ENCODE assay signal across 17 cellular contexts in the genomic region with DNA sequence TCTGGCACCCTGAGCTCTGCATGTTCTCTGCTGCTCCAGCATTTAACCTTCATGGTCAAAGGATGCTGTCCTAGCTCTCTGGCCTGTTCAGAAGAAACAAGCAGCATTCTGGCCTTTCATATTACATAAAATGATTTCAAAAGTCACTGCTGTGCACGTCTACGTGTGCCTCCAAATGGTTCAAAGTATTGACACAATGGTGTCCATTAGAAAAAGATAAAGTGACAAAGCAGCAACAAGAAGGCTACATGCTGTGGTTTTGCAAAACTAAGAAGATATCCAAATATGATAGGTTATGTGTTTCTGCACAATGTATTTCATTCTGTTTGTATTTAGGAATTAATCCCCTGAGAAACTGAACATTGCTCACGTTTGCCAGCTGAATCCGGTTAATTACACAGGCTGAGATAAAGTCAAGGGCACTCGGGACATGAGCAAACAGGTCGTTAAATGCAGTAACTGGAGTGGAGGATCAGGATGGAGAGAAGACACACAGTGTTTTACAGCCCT.
A peak's percentile ranks its signal among the peaks of the same experiment; 100 is the strongest.
DNase-seq lines count a peak whose midpoint lies in the region; ATAC-seq, FAIRE-seq and TF ChIP-seq lines count a peak whose summit lies in the region.
"Had no signal": no experiment of that assay in that cellular context is flagged by ENCODE, and none has a peak within 500 bp of the region (broad histone marks: within the 10 kb centered on the region; RNA-seq: fewer than 3 reads in every experiment).

No MANE protein-coding gene starts in this region.

- H4K20me1 ChIP-seq in HepG2 (ENCODE audit: insufficient read depth, low read length): no peaks in the 10 kb centered on the region

- no peak overlapping the region for H3K9ac ChIP-seq in HepG2 (ENCODE audit: insufficient read depth, low read depth, low read length)

- H3K4me2 ChIP-seq in HepG2 (ENCODE audit: low read depth, low read length): peak overlapping the region; percentile 48

- H3K27ac Mint-ChIP-seq in CD8-positive, alpha-beta T cell: no peak overlapping the region
- H3K27ac Mint-ChIP-seq in stimulated activated naive B cell treated with anti-CD40 and anti-IgM and Interleukin-4, amounts not matched to agents 10 μg/mL and 1 μg/mL and 100 μg/mL, for 72 hours: no peak overlapping the region
- H3K27ac Mint-ChIP-seq: activated B cell treated with CpG ODN at 0.5 μM for 24 hours; activated T-helper 17 cell treated with anti-CD3 and anti-CD28 coated beads, Interleukin-2, amount 50 U/mL, for 72 hours; memory B cell had no signal

- TF ChIP-seq CTCF in HepG2 (CRISPR knock-in tag; IDR thresholded peaks at IDR 0.05) (no peak), A673 (conservative IDR thresholded peaks at IDR 0.05; ENCODE audit: low read depth, low read length) (no peak)
- no peak for TF ChIP-seq CTCF in CD8-positive, alpha-beta T cell (IDR thresholded peaks at IDR 0.05)

- peak; percentile 96 for ATAC-seq in HepG2
- ATAC-seq in CD8-positive, alpha-beta T cell: no peak
- no peak for ATAC-seq in stimulated activated naive B cell treated with anti-CD40 and anti-IgM and Interleukin-4, amounts not matched to agents 10 μg/mL and 1 μg/mL and 100 μg/mL, for 72 hours (replicated peaks)
- ATAC-seq: activated T-helper 17 cell treated with anti-CD3 and anti-CD28 coated beads, Interleukin-2, amount 50 U/mL, for 72 hours; right cardiac atrium had no signal

- H3K4me1 Mint-ChIP-seq in CD8-positive, alpha-beta T cell (ENCODE audit: low read depth): no peaks in the 10 kb centered on the region
- H3K4me1 Mint-ChIP-seq in stimulated activated naive B cell treated with anti-CD40 and anti-IgM and Interleukin-4, amounts not matched to agents 10 μg/mL and 1 μg/mL and 100 μg/mL, for 72 hours: no peaks in the 10 kb centered on the region
- H3K4me1 Mint-ChIP-seq: activated B cell treated with CpG ODN at 0.5 μM for 24 hours; activated T-helper 17 cell treated with anti-CD3 and anti-CD28 coated beads, Interleukin-2, amount 50 U/mL, for 72 hours; memory B cell had no signal

- TF ChIP-seq RAD21 in HepG2 (CRISPR knock-in tag; IDR thresholded peaks at IDR 0.05): no peak

- TF ChIP-seq EP300 in HepG2 (IDR thresholded peaks at IDR 0.05; ENCODE audit: low read depth in 2 of 2, low read length in 2 of 2) (peak in 1 of 2 experiments; percentile 67; a peak in 2 of 4 replicates), HepG2 (CRISPR knock-in tag; IDR thresholded peaks at IDR 0.05; ENCODE audit: borderline replicate concordance) (no peak)

- CTCF ChIA-PET in HepG2 (lab: Yijun Ruan, JAX; ENCODE audit: low intra/inter-chr PET ratio, low total read pairs) (no interaction called here), A673 (lab: Charles Lee) (no interaction called here)
- CTCF ChIA-PET in CD8-positive, alpha-beta T cell (lab: Charles Lee): no interaction called here

- H3K4me1 ChIP-seq in HepG2 (ENCODE audit: insufficient read depth, low read length): peaks cover 48% of the 10 kb centered on the region
- H3K4me1 ChIP-seq in CD8-positive, alpha-beta T cell (ENCODE audit: insufficient read depth, low read length): no peaks in the 10 kb centered on the region
- peaks cover 7% of the 10 kb centered on the region for H3K4me1 ChIP-seq in A673 (ENCODE audit: insufficient read depth, low read length, poor library complexity, severe bottlenecking)

- H3K9me3 Mint-ChIP-seq in CD8-positive, alpha-beta T cell: no peaks in the 10 kb centered on the region
- no peaks in the 10 kb centered on the region for H3K9me3 Mint-ChIP-seq in stimulated activated naive B cell treated with anti-CD40 and anti-IgM and Interleukin-4, amounts not matched to agents 10 μg/mL and 1 μg/mL and 100 μg/mL, for 72 hours
- H3K9me3 Mint-ChIP-seq: activated B cell treated with CpG ODN at 0.5 μM for 24 hours; activated T-helper 17 cell treated with anti-CD3 and anti-CD28 coated beads, Interleukin-2, amount 50 U/mL, for 72 hours; memory B cell; neural crest cell had no signal

- H3K27me3 Mint-ChIP-seq in CD8-positive, alpha-beta T cell (ENCODE audit: low read depth): peaks cover 2% of the 10 kb centered on the region
- no peaks in the 10 kb centered on the region for H3K27me3 Mint-ChIP-seq in stimulated activated naive B cell treated with anti-CD40 and anti-IgM and Interleukin-4, amounts not matched to agents 10 μg/mL and 1 μg/mL and 100 μg/mL, for 72 hours
- H3K27me3 Mint-ChIP-seq: activated B cell treated with CpG ODN at 0.5 μM for 24 hours, memory B cell had no signal

- H3K4me3 Mint-ChIP-seq in CD8-positive, alpha-beta T cell: no peak overlapping the region
- H3K4me3 Mint-ChIP-seq in stimulated activated naive B cell treated with anti-CD40 and anti-IgM and Interleukin-4, amounts not matched to agents 10 μg/mL and 1 μg/mL and 100 μg/mL, for 72 hours: no peak overlapping the region
- H3K4me3 Mint-ChIP-seq: activated B cell treated with CpG ODN at 0.5 μM for 24 hours; activated T-helper 17 cell treated with anti-CD3 and anti-CD28 coated beads, Interleukin-2, amount 50 U/mL, for 72 hours; memory B cell; neural crest cell had no signal

- H2AFZ ChIP-seq in HepG2 (ENCODE audit: low read length): no peak overlapping the region

- H3K9me3 ChIP-seq in HepG2 (ENCODE audit: low read length): no peaks in the 10 kb centered on the region
- H3K9me3 ChIP-seq in CD8-positive, alpha-beta T cell (ENCODE audit: low read length): no peaks in the 10 kb centered on the region
- no peaks in the 10 kb centered on the region for H3K9me3 ChIP-seq in A673 (ENCODE audit: low read depth, low read length, poor library complexity, severe bottlenecking)

- BruUV-seq in HepG2 (replicated peaks; lab: Mats Ljungman, UMichigan) (no TSS peak), A673 (replicated peaks; lab: Mats Ljungman, UMichigan) (no TSS peak)

- POLR2A ChIA-PET in HepG2 (lab: Yijun Ruan, JAX) (no interaction called here), A673 (lab: Charles Lee; ENCODE audit: low non-redundant PET) (no interaction called here)
- POLR2A ChIA-PET in CD8-positive, alpha-beta T cell (lab: Charles Lee): no interaction called here

- FAIRE-seq in HepG2 (lab: Jason Lieb, UNC): peak; percentile 60

- intact Hi-C loops in HepG2 (cut with micrococcal nuclease; ENCODE audit: unreplicated experiment): no loop called here
- intact Hi-C loops in CD8-positive, alpha-beta T cell (cut with DNase I, micrococcal nuclease): no loop called here
- intact Hi-C loops in A673 (cut with micrococcal nuclease; ENCODE audit: unreplicated experiment): no loop called here

- H3K27me3 ChIP-seq in HepG2 (ENCODE audit: control insufficient read depth in 1 of 2, insufficient read depth in 2 of 2, low read length in 2 of 2): no peaks in the 10 kb centered on the region
- no peaks in the 10 kb centered on the region for H3K27me3 ChIP-seq in CD8-positive, alpha-beta T cell (ENCODE audit: insufficient read depth, low read length)
- H3K27me3 ChIP-seq in A673 (replicated peaks; ENCODE audit: insufficient read depth, low read depth, low read length, poor library complexity): no peaks in the 10 kb centered on the region

- peak; percentile 64 for DNase-seq in DMS153 treated with DMSO at 0.1 percent for 48 hours (lab: John Stamatoyannopoulos, UW; ENCODE audit: unreplicated experiment)
- peak; percentile 74 to 97 (median 77) for DNase-seq in NCI-H1417 (lab: John Stamatoyannopoulos, UW)
- DNase-seq in NCI-H526 (lab: John Stamatoyannopoulos, UW): peak; percentile 36 to 48
- peak; percentile 73 for DNase-seq in HepG2 (ENCODE audit: low spot score)
- DNase-seq in CD8-positive, alpha-beta T cell: no peak
- no peak for DNase-seq in stimulated activated naive B cell treated with anti-CD40 and anti-IgM and Interleukin-4, amounts not matched to agents 10 μg/mL and 1 μg/mL and 100 μg/mL, for 72 hours
- no peak for DNase-seq in A673 (ENCODE audit: low spot score)
- DNase-seq: activated B cell treated with CpG ODN at 0.5 μM for 24 hours; head of caudate nucleus; islet precursor cell; NK-92 treated with Interleukin-12 subunit alpha and Interleukin-12 subunit beta, amount 100 ng/mL, for 24 hours; right cardiac atrium; RPMI8226; T-helper 1 cell had no signal

- no peak for TF ChIP-seq POLR2A in HepG2 (IDR thresholded peaks at IDR 0.05; ENCODE audit: insufficient read depth in 1 of 2, low read depth in 2 of 2, low read length in 2 of 2)

- in situ Hi-C loops in HepG2 (cut with HindIII; ENCODE audit: extremely low pct_ligation_motif_present, low pct_unique_long_range_greater_than_20kb): no loop called here

- WGBS in HepG2 (ENCODE audit: low lambda C conversion rate): under 1% methylated on average over 6 of the region's 6 CpGs

- H3K27ac ChIP-seq in HepG2 (ENCODE audit: extremely low read length, insufficient read depth, low read length) (peak overlapping the region; percentile 61), A673 (ENCODE audit: low read depth, low read length, poor library complexity, severe bottlenecking) (no peak overlapping the region)
- no peak overlapping the region for H3K27ac ChIP-seq in CD8-positive, alpha-beta T cell (ENCODE audit: low read depth, low read length)

- H3K4me3 ChIP-seq in HepG2 (replicated peaks in 1 of 3; ENCODE audit: insufficient read depth in 1 of 3, low read depth in 2 of 3, low read length in 3 of 3): peak overlapping the region in 1 of 3 experiments; percentile 18; a peak in 2 of 6 replicates
- H3K4me3 ChIP-seq in CD8-positive, alpha-beta T cell (ENCODE audit: low read depth, low read length): no peak overlapping the region
- H3K4me3 ChIP-seq in A673 (ENCODE audit: low read depth, low read length, poor library complexity, severe bottlenecking): no peak overlapping the region

- H3K79me2 ChIP-seq in HepG2 (ENCODE audit: insufficient read depth, low read length): no peaks in the 10 kb centered on the region

- H3K36me3 Mint-ChIP-seq in CD8-positive, alpha-beta T cell: no peaks in the 10 kb centered on the region
- H3K36me3 Mint-ChIP-seq in stimulated activated naive B cell treated with anti-CD40 and anti-IgM and Interleukin-4, amounts not matched to agents 10 μg/mL and 1 μg/mL and 100 μg/mL, for 72 hours: no peaks in the 10 kb centered on the region
- H3K36me3 Mint-ChIP-seq: memory B cell had no signal

- H3K36me3 ChIP-seq in HepG2 (replicated peaks in 1 of 2; ENCODE audit: control insufficient read depth in 1 of 2, insufficient read depth in 2 of 2, low read length in 2 of 2) (no peaks in the 10 kb centered on the region), A673 (ENCODE audit: insufficient read depth, low read length, poor library complexity, severe bottlenecking) (no peaks in the 10 kb centered on the region)
- H3K36me3 ChIP-seq in CD8-positive, alpha-beta T cell (ENCODE audit: insufficient read depth, low read length): no peaks in the 10 kb centered on the region

TF ChIP-seq in HepG2, 621 proteins besides CTCF, POLR2A, EP300 and RAD21 (continues in another document):
- no peak for TF ChIP-seq KLF15 (CRISPR knock-in tag; IDR thresholded peaks at IDR 0.05; ENCODE audit: borderline replicate concordance)
- TF ChIP-seq ZKSCAN5 (CRISPR knock-in tag; IDR thresholded peaks at IDR 0.05): 0 out of 2 replicates have a peak, but pooled peaks have one; percentile 26
- TF ChIP-seq HNF4A (CRISPR knock-in tag; IDR thresholded peaks at IDR 0.05): peak; percentile 75
- no peak for TF ChIP-seq CAMTA2 (CRISPR knock-in tag; IDR thresholded peaks at IDR 0.05; ENCODE audit: borderline replicate concordance)
- TF ChIP-seq ZIK1 (CRISPR knock-in tag; IDR thresholded peaks at IDR 0.05; ENCODE audit: borderline replicate concordance, low read depth): no peak
- peak; percentile 28 for TF ChIP-seq STAG1 (CRISPR knock-in tag; IDR thresholded peaks at IDR 0.05)

Comparison
In these comparisons a context has a peak if more than half of its experiments do, and no peak if none do; other contexts are left out.
1. DNase-seq: peak in DMS153 treated with DMSO at 0.1 percent for 48 hours (single experiment), NCI-H1417 (3 of 3), NCI-H526 (2 of 2) and HepG2 (single experiment); none in CD8-positive, alpha-beta T cell (0 of 7), stimulated activated naive B cell treated with anti-CD40 and anti-IgM and Interleukin-4, amounts not matched to agents 10 μg/mL and 1 μg/mL and 100 μg/mL, for 72 hours (single experiment) and A673 (single experiment).